Comparison of ENCODE assay signal across 15 cellular contexts in the genomic region with DNA sequence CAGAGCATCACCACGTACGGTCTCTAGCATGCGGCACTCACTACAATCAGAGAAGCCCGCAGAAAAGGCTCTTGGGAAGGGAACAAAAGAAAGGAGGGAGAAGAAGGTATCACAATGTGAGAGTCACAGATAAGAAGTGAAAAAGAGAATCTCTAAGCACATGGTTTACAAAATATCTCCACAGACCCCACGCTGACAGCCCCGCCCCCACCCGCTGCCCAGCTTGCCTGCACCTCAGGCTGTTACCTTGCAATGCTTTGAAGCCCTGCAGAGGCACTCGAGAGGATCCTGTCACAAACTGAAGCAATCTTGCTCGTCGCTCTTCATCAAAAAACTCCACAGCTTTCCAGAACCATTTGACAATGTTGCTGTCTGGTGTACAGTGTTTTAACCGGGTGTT.
"Had no signal": no experiment of that assay in that cellular context is flagged by ENCODE, and none has a peak within 500 bp of the region (broad histone marks: within the 10 kb centered on the region; RNA-seq: fewer than 3 reads in every experiment).

No MANE protein-coding gene starts in this region.

- H3K27ac Mint-ChIP-seq: activated B cell treated with CpG ODN at 0.5 μM for 24 hours; activated CD4-positive, alpha-beta T cell treated with anti-CD3 and anti-CD28 coated beads, Interleukin-2, amount 10 ng/mL, durations not matched to agents 24 days and 14 days; activated naive CD4-positive, alpha-beta T cell treated with anti-CD3 and anti-CD28 coated beads for 36 hours; activated T-helper 17 cell treated with anti-CD3 and anti-CD28 coated beads, Interleukin-2, amount 50 U/mL, for 72 hours; nephron had no signal

- H3K9me3 ChIP-seq: suprapubic skin, upper lobe of left lung had no signal

- DNase-seq: activated B cell treated with CpG ODN at 0.5 μM for 24 hours; activated CD4-positive, alpha-beta T cell treated with anti-CD3 and anti-CD28 coated beads, Interleukin-2, amount 10 ng/mL, durations not matched to agents 24 days and 14 days; activated naive CD4-positive, alpha-beta T cell treated with anti-CD3 and anti-CD28 coated beads for 36 hours; activated T-cell treated with anti-CD3 and anti-CD28 coated beads for 4 hours; dermis blood vessel endothelial cell; hippocampal formation; mammary epithelial cell; stimulated activated CD4-positive, alpha-beta T cell treated with anti-CD3 and anti-CD28 coated beads, Interleukin-2, amount 100 ng/mL, for 48 hours; stimulated activated naive CD8-positive, alpha-beta T cell treated with anti-CD3 and anti-CD28 coated beads, Interleukin-15, Interleukin-2, amounts not matched to agents 100 U/mL and 50 U/mL, for 24 hours; T-helper 9 cell had no signal

- H3K4me1 Mint-ChIP-seq: activated B cell treated with CpG ODN at 0.5 μM for 24 hours; activated CD4-positive, alpha-beta T cell treated with anti-CD3 and anti-CD28 coated beads, Interleukin-2, amount 10 ng/mL, durations not matched to agents 24 days and 14 days; activated T-helper 17 cell treated with anti-CD3 and anti-CD28 coated beads, Interleukin-2, amount 50 U/mL, for 72 hours; central memory CD8-positive, alpha-beta T cell; nephron had no signal

- H3K4me3 Mint-ChIP-seq: activated B cell treated with CpG ODN at 0.5 μM for 24 hours; activated CD4-positive, alpha-beta T cell treated with anti-CD3 and anti-CD28 coated beads, Interleukin-2, amount 10 ng/mL, durations not matched to agents 24 days and 14 days; activated naive CD4-positive, alpha-beta T cell treated with anti-CD3 and anti-CD28 coated beads for 36 hours; activated T-helper 17 cell treated with anti-CD3 and anti-CD28 coated beads, Interleukin-2, amount 50 U/mL, for 72 hours; central memory CD8-positive, alpha-beta T cell; nephron had no signal

- H3K27me3 Mint-ChIP-seq: activated B cell treated with CpG ODN at 0.5 μM for 24 hours; activated CD4-positive, alpha-beta T cell treated with anti-CD3 and anti-CD28 coated beads, Interleukin-2, amount 10 ng/mL, durations not matched to agents 24 days and 14 days; activated T-helper 17 cell treated with anti-CD3 and anti-CD28 coated beads, Interleukin-2, amount 50 U/mL, for 72 hours; central memory CD8-positive, alpha-beta T cell had no signal

- H3K27me3 ChIP-seq: suprapubic skin, upper lobe of left lung had no signal

- H3K4me3 ChIP-seq: suprapubic skin, upper lobe of left lung had no signal

- H3K27ac ChIP-seq: suprapubic skin, upper lobe of left lung had no signal

- H3K9me3 Mint-ChIP-seq: activated B cell treated with CpG ODN at 0.5 μM for 24 hours; activated CD4-positive, alpha-beta T cell treated with anti-CD3 and anti-CD28 coated beads, Interleukin-2, amount 10 ng/mL, durations not matched to agents 24 days and 14 days; activated naive CD4-positive, alpha-beta T cell treated with anti-CD3 and anti-CD28 coated beads for 36 hours; activated T-helper 17 cell treated with anti-CD3 and anti-CD28 coated beads, Interleukin-2, amount 50 U/mL, for 72 hours; central memory CD8-positive, alpha-beta T cell; nephron had no signal

- ATAC-seq: activated T-helper 17 cell treated with anti-CD3 and anti-CD28 coated beads, Interleukin-2, amount 50 U/mL, for 72 hours; stimulated activated naive CD8-positive, alpha-beta T cell treated with anti-CD3 and anti-CD28 coated beads, Interleukin-15, Interleukin-2, amounts not matched to agents 100 U/mL and 50 U/mL, for 24 hours had no signal

- H3K4me1 ChIP-seq: suprapubic skin, upper lobe of left lung had no signal
